ENCODE assay signal across 17 cellular contexts in genomic region chr1:153752072-153752471, GRCh38. TPM values are rescaled to one million over a fixed set of nuclear protein-coding genes. Genes with fewer than 3 reads are reported as not detected.
DNase-seq lines count a peak whose midpoint lies in the region; ATAC-seq and TF ChIP-seq lines count a peak whose summit lies in the region.
"Had no signal": no experiment of that assay in that cellular context is flagged by ENCODE, and none has a peak within 500 bp of the region (broad histone marks: within the 10 kb centered on the region; RNA-seq: fewer than 3 reads in every experiment).

No MANE protein-coding gene starts in this region.

- WGBS in lung, 2 donors, result 58 to 83% methylated on average over 2 of the region's 2 CpGs

- no peaks in the 10 kb centered on the region for H3K79me2 ChIP-seq in neural progenitor cell (ENCODE audit: low read depth)

- no peaks in the 10 kb centered on the region for H3K9me3 Mint-ChIP-seq in activated naive CD8-positive, alpha-beta T cell treated with anti-CD3 and anti-CD28 coated beads for 36 hours
- no peaks in the 10 kb centered on the region for H3K9me3 Mint-ChIP-seq in neural progenitor cell
- H3K9me3 Mint-ChIP-seq: brain; stimulated activated naive CD8-positive, alpha-beta T cell treated with anti-CD3 and anti-CD28 coated beads, Interleukin-15, amount 100 ng/mL, for 72 hours had no signal

- no peak overlapping the region for H2AFZ ChIP-seq in neural progenitor cell (replicated peaks)

- no peak for DNase-seq in coronary artery (ENCODE audit: low spot score)
- DNase-seq in lung (ENCODE audit: low spot score), result no peak
- DNase-seq in activated naive CD8-positive, alpha-beta T cell treated with anti-CD3 and anti-CD28 coated beads for 36 hours, result no peak
- no peak for DNase-seq in AG20443 (ENCODE audit: low spot score)
- DNase-seq in NCI-H187 treated with DMSO at 0.1 percent for 48 hours (lab: John Stamatoyannopoulos, UW), result no peak
- no peak for DNase-seq in neural progenitor cell (ENCODE audit: low spot score)
- DNase-seq: activated CD4-positive, CD25-positive, alpha-beta regulatory T cell; activated naive CD4-positive, alpha-beta T cell; midbrain; NCI-H2171 treated with DMSO at 0.1 percent for 48 hours; pancreas; stimulated activated naive CD8-positive, alpha-beta T cell treated with anti-CD3 and anti-CD28 coated beads, Interleukin-15, amount 100 ng/mL, for 72 hours had no signal

- no peak overlapping the region for H3K4me2 ChIP-seq in neural progenitor cell

- no peaks in the 10 kb centered on the region for H3K27me3 ChIP-seq in lung (ENCODE audit: control insufficient read depth, insufficient read depth)
- no peaks in the 10 kb centered on the region for H3K27me3 ChIP-seq in subcutaneous abdominal adipose tissue (ENCODE audit: control insufficient read depth in 5 of 5, insufficient read depth in 4 of 5, low read length in 5 of 5)
- H3K27me3 ChIP-seq in neural progenitor cell, result no peaks in the 10 kb centered on the region
- H3K27me3 ChIP-seq: BLaER1 treated with 17β-estradiol and CSF1 and Interleukin-3, amounts not matched to agents 10 nM and 100 nM; pancreas had no signal

- no peak overlapping the region for H3K27ac Mint-ChIP-seq in activated naive CD8-positive, alpha-beta T cell treated with anti-CD3 and anti-CD28 coated beads for 36 hours
- no peak overlapping the region for H3K27ac Mint-ChIP-seq in neural progenitor cell
- H3K27ac Mint-ChIP-seq: brain; stimulated activated naive CD8-positive, alpha-beta T cell treated with anti-CD3 and anti-CD28 coated beads, Interleukin-15, amount 100 ng/mL, for 72 hours had no signal

- H3K9me3 ChIP-seq in lung (ENCODE audit: control insufficient read depth in 2 of 2, insufficient read depth in 1 of 2, low read length in 1 of 2), result no peaks in the 10 kb centered on the region
- no peaks in the 10 kb centered on the region for H3K9me3 ChIP-seq in subcutaneous abdominal adipose tissue (ENCODE audit: control insufficient read depth in 5 of 5, low read length in 5 of 5)
- no peaks in the 10 kb centered on the region for H3K9me3 ChIP-seq in neural progenitor cell (ENCODE audit: low read depth)
- H3K9me3 ChIP-seq: BLaER1 treated with 17β-estradiol and CSF1 and Interleukin-3, amounts not matched to agents 10 nM and 100 nM; pancreas had no signal

- H4K20me1 ChIP-seq in neural progenitor cell (ENCODE audit: low read depth), result peaks cover 11% of the 10 kb centered on the region

- H3K4me1 Mint-ChIP-seq in activated naive CD8-positive, alpha-beta T cell treated with anti-CD3 and anti-CD28 coated beads for 36 hours, result peaks cover 5% of the 10 kb centered on the region
- peaks cover 6% of the 10 kb centered on the region for H3K4me1 Mint-ChIP-seq in neural progenitor cell

- no peak for ATAC-seq in lung (ENCODE audit: insufficient read depth, low FRiP score)
- ATAC-seq: stimulated activated naive CD8-positive, alpha-beta T cell treated with anti-CD3 and anti-CD28 coated beads, Interleukin-15, amount 100 ng/mL, for 72 hours had no signal

- peaks cover 33% of the 10 kb centered on the region in 2 donors for H3K36me3 ChIP-seq in lung (ENCODE audit: control insufficient read depth in 2 of 2, insufficient read depth in 2 of 2, low read length in 2 of 2)
- peaks cover 31 to 82% (median 63%) of the 10 kb centered on the region in 5 donors for H3K36me3 ChIP-seq in subcutaneous abdominal adipose tissue (ENCODE audit: control insufficient read depth in 5 of 5, insufficient read depth in 5 of 5, low read length in 5 of 5)
- H3K36me3 ChIP-seq in neural progenitor cell, result no peaks in the 10 kb centered on the region

- H3K27ac ChIP-seq in VCaP (peak overlapping the region; percentile 13; the same call in 1 of the 2 replicates), coronary artery (peak overlapping the region; percentile 89 to 92), lung (ENCODE audit: low read depth in 1 of 2, low read length in 1 of 2) (peak overlapping the region; percentile 88 to 92), subcutaneous abdominal adipose tissue (ENCODE audit: low read depth, low read length) (peak overlapping the region; percentile 79), neural progenitor cell (no peak overlapping the region)
- H3K27ac ChIP-seq: pancreas, RWPE1 had no signal

- H3K4me3 ChIP-seq in coronary artery, result no peak overlapping the region
- no peak overlapping the region for H3K4me3 ChIP-seq in lung
- H3K4me3 ChIP-seq in subcutaneous abdominal adipose tissue (ENCODE audit: low read depth in 1 of 5, low read length in 5 of 5), result no peak overlapping the region
- H3K4me3 ChIP-seq in neural progenitor cell, result no peak overlapping the region
- H3K4me3 ChIP-seq: BLaER1 treated with 17β-estradiol and CSF1 and Interleukin-3, amounts not matched to agents 10 nM and 100 nM; pancreas had no signal

- H3K4me3 Mint-ChIP-seq in activated naive CD8-positive, alpha-beta T cell treated with anti-CD3 and anti-CD28 coated beads for 36 hours, result no peak overlapping the region
- no peak overlapping the region for H3K4me3 Mint-ChIP-seq in neural progenitor cell
- H3K4me3 Mint-ChIP-seq: brain; stimulated activated naive CD8-positive, alpha-beta T cell treated with anti-CD3 and anti-CD28 coated beads, Interleukin-15, amount 100 ng/mL, for 72 hours had no signal

- H3F3A ChIP-seq in neural progenitor cell (ENCODE audit: low read depth), result peaks cover 26% of the 10 kb centered on the region

- H3K9ac ChIP-seq in subcutaneous abdominal adipose tissue (ENCODE audit: low read length in 5 of 5) (peak overlapping the region in 3 of 5 donors; percentile 0 to 13 (median 2)), neural progenitor cell (no peak overlapping the region)

- H3K36me3 Mint-ChIP-seq in activated naive CD8-positive, alpha-beta T cell treated with anti-CD3 and anti-CD28 coated beads for 36 hours, result peaks cover 27% of the 10 kb centered on the region
- H3K36me3 Mint-ChIP-seq in neural progenitor cell, result peaks cover 38% of the 10 kb centered on the region

- peaks cover 13 to 33% of the 10 kb centered on the region in 2 donors for H3K4me1 ChIP-seq in lung (ENCODE audit: control insufficient read depth in 2 of 2, insufficient read depth in 2 of 2, low read length in 2 of 2)
- H3K4me1 ChIP-seq in subcutaneous abdominal adipose tissue (ENCODE audit: control insufficient read depth in 5 of 5, insufficient read depth in 5 of 5, low read length in 5 of 5), result peaks cover 9 to 42% (median 28%) of the 10 kb centered on the region in 5 donors
- H3K4me1 ChIP-seq in neural progenitor cell, result peaks cover 17% of the 10 kb centered on the region
- H3K4me1 ChIP-seq: pancreas had no signal

- TF ChIP-seq CTCF in VCaP (conservative IDR thresholded peaks at IDR 0.05), result no peak
- TF ChIP-seq CTCF in coronary artery (IDR thresholded peaks at IDR 0.05), result no peak
- no peak for TF ChIP-seq CTCF in lung (IDR thresholded peaks at IDR 0.05; ENCODE audit: control extremely low read depth, extremely low read depth)
- TF ChIP-seq CTCF in neural progenitor cell (IDR thresholded peaks at IDR 0.05), result no peak

- no peaks in the 10 kb centered on the region for H3K27me3 Mint-ChIP-seq in activated naive CD8-positive, alpha-beta T cell treated with anti-CD3 and anti-CD28 coated beads for 36 hours
- peaks cover 4% of the 10 kb centered on the region for H3K27me3 Mint-ChIP-seq in neural progenitor cell (ENCODE audit: insufficient read depth, low read depth)
- H3K27me3 Mint-ChIP-seq: brain; stimulated activated naive CD8-positive, alpha-beta T cell treated with anti-CD3 and anti-CD28 coated beads, Interleukin-15, amount 100 ng/mL, for 72 hours had no signal

RNA-seq across cellular contexts. Expression of gene SLC27A3, which starts 23.1 kb away (rescaled TPM):
- total RNA-seq in lung (100 to 1,000 TPM in 1 of 2 donors, 10 to 100 TPM in 1; 15.8 to 162 TPM), neural progenitor cell (ENCODE audit: low replicate concordance) (8.2 and 10.1 TPM in 2 replicates)
- polyA plus RNA-seq in lung, result 100 to 1,000 TPM in 1 of 2 donors, 10 to 100 TPM in 1; 53.9 to 223 TPM
- 1 to 10 TPM; 6.4 to 6.9 TPM for total RNA-seq in activated naive CD8-positive, alpha-beta T cell treated with anti-CD3 and anti-CD28 coated beads for 36 hours

RNA-seq across cellular contexts. Expression of gene INTS3, which starts 24.2 kb away (rescaled TPM):
- 10 to 100 TPM; 63.5 to 70.4 TPM for total RNA-seq in lung
- polyA plus RNA-seq in lung, result 10 to 100 TPM; 31.3 to 38.6 TPM
- 10 to 100 TPM; 47.9 to 48.0 TPM for total RNA-seq in activated naive CD8-positive, alpha-beta T cell treated with anti-CD3 and anti-CD28 coated beads for 36 hours
- total RNA-seq in neural progenitor cell (ENCODE audit: low replicate concordance), result 45.1 and 58.8 TPM in 2 replicates
